ENCODE assay signal across 1 cellular context in the genomic region with DNA sequence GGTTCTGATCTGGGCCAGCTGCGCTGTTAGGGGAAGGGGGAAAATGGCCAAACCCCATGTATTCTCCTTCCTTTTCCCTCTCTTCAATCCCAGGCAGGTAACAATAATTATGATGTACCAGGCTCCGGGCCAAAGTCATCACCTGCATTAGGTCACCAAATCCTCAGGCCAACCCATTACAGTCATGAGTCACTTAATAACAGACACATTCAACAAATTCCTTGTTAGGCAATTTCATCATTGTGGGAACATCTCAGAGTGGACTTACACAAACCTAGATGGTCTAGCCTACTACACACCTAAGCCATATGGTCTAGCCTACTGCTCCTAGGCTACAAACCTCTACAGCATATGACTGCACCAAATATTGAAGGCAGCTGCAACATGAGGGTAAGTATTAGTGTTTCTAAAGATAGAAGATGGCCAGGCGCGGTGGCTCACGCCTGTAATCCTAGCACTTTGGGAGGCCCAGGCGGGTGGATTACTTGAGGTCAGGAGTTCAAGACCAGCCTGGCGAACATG.
TF ChIP-seq lines count a peak whose summit lies in the region.

No MANE protein-coding gene starts in this region.

TF ChIP-seq in K562, 482 proteins besides CTCF, POLR2A, EP300 and RAD21 (continued from another document):
- TF ChIP-seq, protein P1, sequence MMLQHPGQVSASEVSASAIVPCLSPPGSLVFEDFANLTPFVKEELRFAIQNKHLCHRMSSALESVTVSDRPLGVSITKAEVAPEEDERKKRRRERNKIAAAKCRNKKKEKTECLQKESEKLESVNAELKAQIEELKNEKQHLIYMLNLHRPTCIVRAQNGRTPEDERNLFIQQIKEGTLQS (IDR thresholded peaks at IDR 0.05): peak; percentile 58; the same call in 1 of the 2 replicates
- TF ChIP-seq, protein P1 (CRISPR knock-in tag; conservative IDR thresholded peaks at IDR 0.05): no peak
- TF ChIP-seq ZNF644 (tag; IDR thresholded peaks at IDR 0.05; ENCODE audit: low read depth) (no peak), L3MBTL2 (IDR thresholded peaks at IDR 0.05) (no peak), SRSF3 (IDR thresholded peaks at IDR 0.05; ENCODE audit: insufficient read depth, low read length) (no peak), CEBPG (CRISPR knock-in tag; IDR thresholded peaks at IDR 0.05) (no peak), CEBPG (tag; conservative IDR thresholded peaks at IDR 0.05 in 1 of 2, IDR thresholded peaks at IDR 0.05 in 1 of 2) (peak in 1 of 2 experiments; percentile 52; a peak in 1 of 4 replicates), EP400 (IDR thresholded peaks at IDR 0.05) (no peak), TRIM24 (IDR thresholded peaks at IDR 0.05) (0 out of 4 replicates have a peak, but pooled peaks of 1 of the 2 experiments have one; percentile 9), ADNP (tag; IDR thresholded peaks at IDR 0.05) (peak; percentile 13; the same call in 1 of the 2 replicates), ZKSCAN3 (CRISPR knock-in tag; IDR thresholded peaks at IDR 0.05) (peak; percentile 92)
- TF ChIP-seq, protein P2, sequence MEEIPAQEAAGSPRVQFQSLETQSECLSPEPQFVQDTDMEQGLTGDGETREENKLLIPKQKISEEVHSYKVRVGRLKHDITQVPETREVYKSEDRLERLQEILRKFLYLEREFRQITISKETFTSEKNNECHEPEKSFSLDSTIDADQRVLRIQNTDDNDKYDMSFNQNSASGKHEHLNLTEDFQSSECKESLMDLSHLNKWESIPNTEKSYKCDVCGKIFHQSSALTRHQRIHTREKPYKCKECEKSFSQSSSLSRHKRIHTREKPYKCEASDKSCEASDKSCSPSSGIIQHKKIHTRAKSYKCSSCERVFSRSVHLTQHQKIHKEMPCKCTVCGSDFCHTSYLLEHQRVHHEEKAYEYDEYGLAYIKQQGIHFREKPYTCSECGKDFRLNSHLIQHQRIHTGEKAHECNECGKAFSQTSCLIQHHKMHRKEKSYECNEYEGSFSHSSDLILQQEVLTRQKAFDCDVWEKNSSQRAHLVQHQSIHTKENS (CRISPR knock-in tag; IDR thresholded peaks at IDR 0.05): no peak
- TF ChIP-seq, protein P3, sequence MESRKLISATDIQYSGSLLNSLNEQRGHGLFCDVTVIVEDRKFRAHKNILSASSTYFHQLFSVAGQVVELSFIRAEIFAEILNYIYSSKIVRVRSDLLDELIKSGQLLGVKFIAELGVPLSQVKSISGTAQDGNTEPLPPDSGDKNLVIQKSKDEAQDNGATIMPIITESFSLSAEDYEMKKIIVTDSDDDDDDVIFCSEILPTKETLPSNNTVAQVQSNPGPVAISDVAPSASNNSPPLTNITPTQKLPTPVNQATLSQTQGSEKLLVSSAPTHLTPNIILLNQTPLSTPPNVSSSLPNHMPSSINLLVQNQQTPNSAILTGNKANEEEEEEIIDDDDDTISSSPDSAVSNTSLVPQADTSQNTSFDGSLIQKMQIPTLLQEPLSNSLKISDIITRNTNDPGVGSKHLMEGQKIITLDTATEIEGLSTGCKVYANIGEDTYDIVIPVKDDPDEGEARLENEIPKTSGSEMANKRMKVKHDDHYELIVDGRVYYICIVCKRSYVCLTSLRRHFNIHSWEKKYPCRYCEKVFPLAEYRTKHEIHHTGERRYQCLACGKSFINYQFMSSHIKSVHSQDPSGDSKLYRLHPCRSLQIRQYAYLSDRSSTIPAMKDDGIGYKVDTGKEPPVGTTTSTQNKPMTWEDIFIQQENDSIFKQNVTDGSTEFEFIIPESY (CRISPR knock-in tag; IDR thresholded peaks at IDR 0.05): peak; percentile 47; the same call in 1 of the 2 replicates
TF ChIP-seq in K562: peak in this region for 7.
